23 cellular contexts compared by ENCODE assay signal in the genomic region with DNA sequence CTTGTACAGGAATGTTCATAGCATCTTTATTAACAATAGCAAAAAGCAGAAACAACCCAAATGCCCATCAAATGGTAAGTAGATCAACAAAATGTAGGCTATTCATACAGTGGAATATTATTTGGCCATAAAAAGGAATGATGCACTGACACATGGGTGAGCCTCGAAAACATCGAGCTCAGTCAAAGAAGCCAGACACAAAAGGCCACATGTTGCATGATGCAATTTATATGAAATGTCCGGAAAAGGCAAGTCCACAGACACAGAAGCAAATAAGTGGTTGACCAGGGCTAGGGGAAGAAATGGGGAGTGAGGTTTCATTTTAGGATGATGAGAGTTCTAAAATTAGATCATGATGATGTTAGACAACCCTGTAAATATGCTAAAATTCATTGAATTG. TPM values are rescaled to one million over a fixed set of nuclear protein-coding genes. Genes with fewer than 3 reads are reported as not detected.
DNase-seq lines count a peak whose midpoint lies in the region; ATAC-seq and TF ChIP-seq lines count a peak whose summit lies in the region.
"Had no signal": no experiment of that assay in that cellular context is flagged by ENCODE, and none has a peak within 500 bp of the region (broad histone marks: within the 10 kb centered on the region; RNA-seq: fewer than 3 reads in every experiment).

No MANE protein-coding gene starts in this region.

- peak overlapping the region; percentile 51; the same call in 1 of the 2 replicates for H3K27ac ChIP-seq in Panc1 (ENCODE audit: low read length)
- no peak overlapping the region for H3K27ac ChIP-seq in GM23248
- H3K27ac ChIP-seq: Peyer's patch had no signal

- H3K79me2 ChIP-seq in GM23248 (ENCODE audit: insufficient read depth): no peaks in the 10 kb centered on the region

- H3K4me1 ChIP-seq in Panc1 (ENCODE audit: control insufficient read depth, insufficient read depth, low read length): peaks cover 5% of the 10 kb centered on the region
- H3K4me1 ChIP-seq in GM23248 (ENCODE audit: insufficient read depth): no peaks in the 10 kb centered on the region
- H3K4me1 ChIP-seq: Peyer's patch had no signal

- H3K9me3 ChIP-seq in Panc1 (ENCODE audit: control insufficient read depth, insufficient read depth, low read depth, low read length) (no peaks in the 10 kb centered on the region), GM23248 (ENCODE audit: low read depth) (no peaks in the 10 kb centered on the region)
- H3K9me3 ChIP-seq: SK-N-SH had no signal

- H3K36me3 Mint-ChIP-seq in activated naive CD4-positive, alpha-beta T cell treated with anti-CD3 and anti-CD28 coated beads, Interleukin-2, amount 50 U/mL, for 24 hours: peaks cover 4% of the 10 kb centered on the region
- H3K36me3 Mint-ChIP-seq in chondrocyte (ENCODE audit: low read depth): peaks cover 2% of the 10 kb centered on the region
- H3K36me3 Mint-ChIP-seq in osteocyte (ENCODE audit: unreplicated experiment): peaks cover 3% of the 10 kb centered on the region
- H3K36me3 Mint-ChIP-seq in activated CD4-positive, alpha-beta T cell treated with anti-CD3 and anti-CD28 coated beads, Interleukin-2, amount 10 ng/mL, durations not matched to agents 7 days and 5 days (ENCODE audit: low read depth): no peaks in the 10 kb centered on the region
- H3K36me3 Mint-ChIP-seq: IgD-negative memory B cell had no signal

- no peaks in the 10 kb centered on the region for H4K20me1 ChIP-seq in GM23248 (ENCODE audit: insufficient read depth)

- POLR2A ChIA-PET in Panc1 (lab: Charles Lee): no interaction called here
- POLR2A ChIA-PET in activated CD4-positive, alpha-beta T cell treated with anti-CD3 and anti-CD28 coated beads, Interleukin-2, amount 10 ng/mL, durations not matched to agents 7 days and 5 days (lab: Charles Lee): no interaction called here

- 86 to 91% methylated on average over 3 of the region's 3 CpGs for WGBS in GM23248 (ENCODE audit: low coverage in 1 of 2, low lambda C conversion rate in 2 of 2, missing lambda C conversion rate in 2 of 2), 2 experiments

- intact Hi-C loops in Panc1 (cut with micrococcal nuclease; ENCODE audit: unreplicated experiment): no loop called here

- H3K9me3 Mint-ChIP-seq in activated naive CD4-positive, alpha-beta T cell treated with anti-CD3 and anti-CD28 coated beads, Interleukin-2, amount 50 U/mL, for 24 hours: peaks cover 5% of the 10 kb centered on the region
- H3K9me3 Mint-ChIP-seq in chondrocyte (ENCODE audit: low read depth) (peaks cover 3% of the 10 kb centered on the region), osteocyte (ENCODE audit: unreplicated experiment) (peaks cover 4% of the 10 kb centered on the region)
- H3K9me3 Mint-ChIP-seq in activated CD4-positive, alpha-beta T cell treated with anti-CD3 and anti-CD28 coated beads, Interleukin-2, amount 10 ng/mL, durations not matched to agents 7 days and 5 days: peaks cover 7% of the 10 kb centered on the region

- H3F3A ChIP-seq in GM23248 (ENCODE audit: insufficient read depth): no peaks in the 10 kb centered on the region

- H2AFZ ChIP-seq in GM23248: no peak overlapping the region

- TF ChIP-seq CTCF in Panc1 (IDR thresholded peaks at IDR 0.05) (no peak), chondrocyte (IDR thresholded peaks at IDR 0.05) (no peak), osteocyte (IDR thresholded peaks at IDR 0.05) (no peak)

- BruUV-seq in Panc1 (replicated peaks; lab: Mats Ljungman, UMichigan): no TSS peak

- H3K9me2 ChIP-seq in GM23248 (ENCODE audit: insufficient read depth): no peaks in the 10 kb centered on the region
- H3K9me2 ChIP-seq: SK-N-SH had no signal

- peaks cover 57% of the 10 kb centered on the region for H3K27me3 Mint-ChIP-seq in activated naive CD4-positive, alpha-beta T cell treated with anti-CD3 and anti-CD28 coated beads, Interleukin-2, amount 50 U/mL, for 24 hours
- peaks cover 12% of the 10 kb centered on the region for H3K27me3 Mint-ChIP-seq in chondrocyte (ENCODE audit: low read depth)
- peaks cover 5% of the 10 kb centered on the region for H3K27me3 Mint-ChIP-seq in osteocyte (ENCODE audit: unreplicated experiment)
- H3K27me3 Mint-ChIP-seq in activated CD4-positive, alpha-beta T cell treated with anti-CD3 and anti-CD28 coated beads, Interleukin-2, amount 10 ng/mL, durations not matched to agents 7 days and 5 days: peaks cover 69% of the 10 kb centered on the region

- no peak overlapping the region for H3K9ac ChIP-seq in GM23248
- H3K9ac ChIP-seq: SK-N-SH had no signal

- in situ Hi-C loops in Panc1 (cut with HindIII; ENCODE audit: low pct_unique_long_range_greater_than_20kb, low sequenced_read_pairs): no loop called here
- in situ Hi-C loops in GM23248 (cut with MboI): no loop called here

- H3K4me3 ChIP-seq in Panc1 (ENCODE audit: low read depth in 2 of 2, low read length in 2 of 2) (no peak overlapping the region), GM23248 (no peak overlapping the region)
- H3K4me3 ChIP-seq: Peyer's patch had no signal

- H3K27me3 ChIP-seq in Panc1 (ENCODE audit: control insufficient read depth, insufficient read depth, low read length): no peaks in the 10 kb centered on the region
- H3K27me3 ChIP-seq in GM23248 (replicated peaks; ENCODE audit: insufficient read depth): peaks cover 55% of the 10 kb centered on the region
- H3K27me3 ChIP-seq: Peyer's patch had no signal

- DNase-seq in activated naive CD4-positive, alpha-beta T cell (lab: John Stamatoyannopoulos, UW): no peak
- DNase-seq in Panc1 (ENCODE audit: low read depth, low spot score): no peak
- no peak for DNase-seq in chondrocyte (ENCODE audit: low spot score)
- DNase-seq in osteocyte (ENCODE audit: extremely low spot score, unreplicated experiment): no peak
- no peak for DNase-seq in GM23248
- no peak for DNase-seq in activated CD4-positive, alpha-beta T cell treated with anti-CD3 and anti-CD28 coated beads, Interleukin-2, amount 10 ng/mL, durations not matched to agents 7 days and 5 days
- DNase-seq in NCI-H510A (lab: John Stamatoyannopoulos, UW): no peak
- DNase-seq: 8988T, ACHN, DMS153, NCI-H1105, NCI-H1436 treated with DMSO at 0.1 percent for 48 hours, NCI-H187 treated with DMSO at 0.1 percent for 48 hours, NCI-H2171 treated with DMSO at 0.1 percent for 48 hours, NCI-H345, NCI-H524, NCI-H748 treated with DMSO at 0.1 percent for 48 hours, Peyer's patch, SIG-M5, SK-N-SH, SW 1271 had no signal

- H3K4me2 ChIP-seq in GM23248 (ENCODE audit: unreplicated experiment): no peak overlapping the region
- H3K4me2 ChIP-seq: SK-N-SH had no signal

- peak overlapping the region; percentile 32 for H3K27ac Mint-ChIP-seq in activated naive CD4-positive, alpha-beta T cell treated with anti-CD3 and anti-CD28 coated beads, Interleukin-2, amount 50 U/mL, for 24 hours
- peak overlapping the region; percentile 19 for H3K27ac Mint-ChIP-seq in chondrocyte (ENCODE audit: unreplicated experiment)
- H3K27ac Mint-ChIP-seq in osteocyte (ENCODE audit: unreplicated experiment): no peak overlapping the region
- H3K27ac Mint-ChIP-seq in activated CD4-positive, alpha-beta T cell treated with anti-CD3 and anti-CD28 coated beads, Interleukin-2, amount 10 ng/mL, durations not matched to agents 7 days and 5 days: no peak overlapping the region
- H3K27ac Mint-ChIP-seq: IgD-negative memory B cell had no signal

- no peak for ATAC-seq in Panc1

- CTCF ChIA-PET in Panc1 (lab: Charles Lee): no interaction called here
- CTCF ChIA-PET in activated CD4-positive, alpha-beta T cell treated with anti-CD3 and anti-CD28 coated beads, Interleukin-2, amount 10 ng/mL, durations not matched to agents 7 days and 5 days (lab: Charles Lee): interaction anchor here (0.6 to 0.7 kb wide), 2 partner anchors 65 to 240 kb away, joined by 3 to 6 read pairs; no protein-coding TSS in a partner anchor

- H3K4me3 Mint-ChIP-seq in activated naive CD4-positive, alpha-beta T cell treated with anti-CD3 and anti-CD28 coated beads, Interleukin-2, amount 50 U/mL, for 24 hours: no peak overlapping the region
- H3K4me3 Mint-ChIP-seq in chondrocyte (ENCODE audit: unreplicated experiment) (no peak overlapping the region), osteocyte (ENCODE audit: unreplicated experiment) (no peak overlapping the region)
- H3K4me3 Mint-ChIP-seq in activated CD4-positive, alpha-beta T cell treated with anti-CD3 and anti-CD28 coated beads, Interleukin-2, amount 10 ng/mL, durations not matched to agents 7 days and 5 days: no peak overlapping the region
- H3K4me3 Mint-ChIP-seq: IgD-negative memory B cell had no signal

- no peaks in the 10 kb centered on the region for H3K4me1 Mint-ChIP-seq in activated naive CD4-positive, alpha-beta T cell treated with anti-CD3 and anti-CD28 coated beads, Interleukin-2, amount 50 U/mL, for 24 hours
- H3K4me1 Mint-ChIP-seq in chondrocyte (ENCODE audit: low read depth) (no peaks in the 10 kb centered on the region), osteocyte (ENCODE audit: unreplicated experiment) (no peaks in the 10 kb centered on the region)
- no peaks in the 10 kb centered on the region for H3K4me1 Mint-ChIP-seq in activated CD4-positive, alpha-beta T cell treated with anti-CD3 and anti-CD28 coated beads, Interleukin-2, amount 10 ng/mL, durations not matched to agents 7 days and 5 days
- H3K4me1 Mint-ChIP-seq: IgD-negative memory B cell had no signal

- H3K36me3 ChIP-seq in Panc1 (ENCODE audit: control insufficient read depth, insufficient read depth, low read length) (no peaks in the 10 kb centered on the region), GM23248 (ENCODE audit: low read depth) (no peaks in the 10 kb centered on the region)
- H3K36me3 ChIP-seq: Peyer's patch had no signal

RNA-seq across cellular contexts. Expression of gene SLC2A8, which starts 16.5 kb away (rescaled TPM):
- total RNA-seq in Panc1 (2021; ENCODE audit: unreplicated experiment): 55.7 TPM
- 38.1 TPM for polyA plus RNA-seq in Panc1 (2012; ENCODE audit: insufficient read length)
- 14.1 to 16.4 TPM (median 15.3 TPM) in 3 replicates for total RNA-seq in chondrocyte
- 18.2 and 18.7 TPM in 2 replicates for total RNA-seq in osteocyte
- 9.9 and 11.9 TPM in 2 replicates for total RNA-seq in GM23248 (2014; rRNA removed; shearing (Covaris generic))
- polyA plus RNA-seq in GM23248 (2016; fragmentation: Nextera tagmentation; extraction: Ambion mirVana): 8.7 and 9.6 TPM in 2 replicates
- 1 to 10 TPM; 4.3 to 4.6 TPM for total RNA-seq in activated CD4-positive, alpha-beta T cell treated with anti-CD3 and anti-CD28 coated beads, Interleukin-2, amount 10 ng/mL, durations not matched to agents 7 days and 5 days

RNA-seq across cellular contexts. Expression of gene ZNF79, which starts 43.7 kb away (rescaled TPM):
- total RNA-seq in Panc1 (2021; ENCODE audit: unreplicated experiment) (5.4 TPM), chondrocyte (7.9 to 9.0 TPM (median 8.3 TPM) in 3 replicates), osteocyte (9.0 and 11.5 TPM in 2 replicates)
- 3.5 TPM for polyA plus RNA-seq in Panc1 (2012; ENCODE audit: insufficient read length)
- 3.4 and 6.9 TPM in 2 replicates for total RNA-seq in GM23248 (2014; rRNA removed; shearing (Covaris generic))
- polyA plus RNA-seq in GM23248 (2016; fragmentation: Nextera tagmentation; extraction: Ambion mirVana): 4.2 and 4.4 TPM in 2 replicates
- total RNA-seq in activated CD4-positive, alpha-beta T cell treated with anti-CD3 and anti-CD28 coated beads, Interleukin-2, amount 10 ng/mL, durations not matched to agents 7 days and 5 days: 10 to 100 TPM; 13.1 to 13.2 TPM

Comparison
In these comparisons a context has a peak if more than half of its experiments do, and no peak if none do; other contexts are left out.
1. H3K27ac Mint-ChIP-seq: peak in activated naive CD4-positive, alpha-beta T cell treated with anti-CD3 and anti-CD28 coated beads, Interleukin-2, amount 50 U/mL, for 24 hours (single experiment) and chondrocyte (single experiment); none in osteocyte (single experiment) and activated CD4-positive, alpha-beta T cell treated with anti-CD3 and anti-CD28 coated beads, Interleukin-2, amount 10 ng/mL, durations not matched to agents 7 days and 5 days (single experiment).